In genomic region chr13:23979361-23980159, GRCh38 we compare ENCODE assay signal across 8 cellular contexts.
DNase-seq lines count a peak whose midpoint lies in the region.

No MANE protein-coding gene starts in this region.

- H3K27ac ChIP-seq in esophagus (ENCODE audit: low read depth in 2 of 2, low read length in 1 of 2) (no peak overlapping the region), substantia nigra (ENCODE audit: low read depth, low read length, poor library complexity, severe bottlenecking) (peak overlapping the region; percentile 77)

- WGBS in esophagus, 2 donors = 1 to 2% methylated on average over 41 to 43 of the region's 43 CpGs

- H3K4me1 ChIP-seq in esophagus (ENCODE audit: control insufficient read depth in 2 of 2, insufficient read depth in 2 of 2, low read length in 1 of 2) = no peaks in the 10 kb centered on the region

- H3K36me3 ChIP-seq in esophagus (ENCODE audit: control insufficient read depth in 2 of 2, insufficient read depth in 2 of 2, low read length in 1 of 2) = no peaks in the 10 kb centered on the region

- H3K4me3 ChIP-seq in esophagus (ENCODE audit: low read depth in 1 of 2, low read length in 2 of 2) = peak overlapping the region; percentile 18 to 40

- H3K9me3 ChIP-seq in esophagus (ENCODE audit: control insufficient read depth in 2 of 2, insufficient read depth in 1 of 2, low read depth in 1 of 2, low read length in 1 of 2) = no peaks in the 10 kb centered on the region

- peak; percentile 5 for DNase-seq in NCI-H2196 (lab: John Stamatoyannopoulos, UW; ENCODE audit: unreplicated experiment)
- no peak for DNase-seq in NCI-H2196 treated with DMSO at 0.1 percent for 48 hours (lab: John Stamatoyannopoulos, UW; ENCODE audit: unreplicated experiment)
- peak; percentile 82 for DNase-seq in HCEC 1CT
- peak; percentile 61 for DNase-seq in MV-4-11 (lab: John Stamatoyannopoulos, UW)
- DNase-seq in activated T-cell treated with anti-CD3 and anti-CD28 coated beads for 48 hours (ENCODE audit: low read depth) = peak; percentile 15
- peak; percentile 57 for DNase-seq in middle frontal gyrus (ENCODE audit: extremely low spot score, low spot score)
- peak; percentile 26 to 91 (median 79) for DNase-seq in substantia nigra (lab: John Stamatoyannopoulos, UW)

- no peaks in the 10 kb centered on the region for H3K27me3 ChIP-seq in esophagus (ENCODE audit: control insufficient read depth in 1 of 2, insufficient read depth in 2 of 2, low read length in 2 of 2)
